In genomic region chr12:114680498-114681148, GRCh38 we compare ENCODE assay signal across 12 cellular contexts. TPM values are rescaled to one million over a fixed set of nuclear protein-coding genes. Genes with fewer than 3 reads are reported as not detected.
DNase-seq lines count a peak whose midpoint lies in the region; ATAC-seq and TF ChIP-seq lines count a peak whose summit lies in the region.
"Had no signal": no experiment of that assay in that cellular context is flagged by ENCODE, and none has a peak within 500 bp of the region (broad histone marks: within the 10 kb centered on the region; RNA-seq: fewer than 3 reads in every experiment).

No MANE protein-coding gene starts in this region.

- POLR2A ChIA-PET in activated CD4-positive, alpha-beta T cell treated with anti-CD3 and anti-CD28 coated beads, Interleukin-2, amount 10 ng/mL, durations not matched to agents 7 days and 5 days (lab: Charles Lee): no interaction called here

- CTCF ChIA-PET in activated CD4-positive, alpha-beta T cell treated with anti-CD3 and anti-CD28 coated beads, Interleukin-2, amount 10 ng/mL, durations not matched to agents 7 days and 5 days (lab: Charles Lee): no interaction called here

- 12 to 18% (median 14%) methylated on average over 12 of the region's 12 CpGs for WGBS in adrenal gland, 4 donors
- 48 to 64% methylated on average over 12 of the region's 12 CpGs for WGBS in sigmoid colon, 2 donors

- TF ChIP-seq EP300 in sigmoid colon (IDR thresholded peaks at IDR 0.05): no peak

- H3K36me3 ChIP-seq in adrenal gland (replicated peaks in 1 of 2) (peaks cover 0 to 56% of the 10 kb centered on the region in 2 donors), sigmoid colon (no peaks in the 10 kb centered on the region)

- no peak for ATAC-seq in left lobe of liver

- peaks cover 2% of the 10 kb centered on the region for H3K9me3 Mint-ChIP-seq in activated CD4-positive, alpha-beta T cell treated with anti-CD3 and anti-CD28 coated beads, Interleukin-2, amount 10 ng/mL, durations not matched to agents 7 days and 5 days
- H3K9me3 Mint-ChIP-seq: memory B cell had no signal

- H3K27ac ChIP-seq in adrenal gland: peak overlapping the region; percentile 93 to 99 (median 97)
- H3K27ac ChIP-seq in sigmoid colon: peak overlapping the region in 2 of 4 donors; percentile 16 to 17

- no peak overlapping the region for H3K4me3 Mint-ChIP-seq in activated CD4-positive, alpha-beta T cell treated with anti-CD3 and anti-CD28 coated beads, Interleukin-2, amount 10 ng/mL, durations not matched to agents 7 days and 5 days
- H3K4me3 Mint-ChIP-seq: activated naive CD8-positive, alpha-beta T cell treated with anti-CD3 and anti-CD28 coated beads, Interleukin-2, amount 10 ng/mL, durations not matched to agents 7 days and 5 days; memory B cell; stimulated activated naive CD8-positive, alpha-beta T cell treated with anti-CD3 and anti-CD28 coated beads, Interleukin-15, Interleukin-2, amounts not matched to agents 100 ng/mL and 50 ng/mL, for 24 hours had no signal

- H3K27me3 Mint-ChIP-seq in activated CD4-positive, alpha-beta T cell treated with anti-CD3 and anti-CD28 coated beads, Interleukin-2, amount 10 ng/mL, durations not matched to agents 7 days and 5 days: peaks cover 63% of the 10 kb centered on the region

- H3K4me1 Mint-ChIP-seq in activated CD4-positive, alpha-beta T cell treated with anti-CD3 and anti-CD28 coated beads, Interleukin-2, amount 10 ng/mL, durations not matched to agents 7 days and 5 days: peaks cover 11% of the 10 kb centered on the region

- intact Hi-C loops in adrenal gland (cut with DNase I) (loop anchor here in 1 of 2 donors (10.0 kb wide), 1 partner anchor 94 kb away; no protein-coding TSS in a partner anchor), sigmoid colon (cut with DNase I) (loop anchor here (5.0 kb wide), 4 partner anchors 532 to 1072 kb away; partner anchors contain the start of gene RBM19)

- TF ChIP-seq POLR2A in adrenal gland (IDR thresholded peaks at IDR 0.05) (no peak), sigmoid colon (IDR thresholded peaks at IDR 0.05) (no peak)

- H3K27ac Mint-ChIP-seq in activated CD4-positive, alpha-beta T cell treated with anti-CD3 and anti-CD28 coated beads, Interleukin-2, amount 10 ng/mL, durations not matched to agents 7 days and 5 days: no peak overlapping the region
- H3K27ac Mint-ChIP-seq: activated naive CD8-positive, alpha-beta T cell treated with anti-CD3 and anti-CD28 coated beads, Interleukin-2, amount 10 ng/mL, durations not matched to agents 7 days and 5 days; memory B cell; stimulated activated naive CD8-positive, alpha-beta T cell treated with anti-CD3 and anti-CD28 coated beads, Interleukin-15, Interleukin-2, amounts not matched to agents 100 ng/mL and 50 ng/mL, for 24 hours had no signal

- H3K27me3 ChIP-seq in adrenal gland (no peaks in the 10 kb centered on the region), sigmoid colon (peaks cover 0 to 10% (median 0%) of the 10 kb centered on the region in 3 donors)

- DNase-seq in EH (ENCODE audit: low read depth) (peak; percentile 50), adrenal gland (peak in 1 of 7 donors; percentile 39), hepatic stellate cell (ENCODE audit: low spot score) (peak; percentile 39), sigmoid colon (no peak), left lobe of liver (ENCODE audit: low spot score) (no peak), NCI-H2029 (lab: John Stamatoyannopoulos, UW) (no peak)
- DNase-seq in stimulated activated CD8-positive, alpha-beta memory T cell treated with anti-CD3 and anti-CD28 coated beads, Interleukin-4, amount 100 ng/mL, for 48 hours: no peak
- no peak for DNase-seq in activated CD4-positive, alpha-beta T cell treated with anti-CD3 and anti-CD28 coated beads, Interleukin-2, amount 10 ng/mL, durations not matched to agents 7 days and 5 days
- DNase-seq: activated naive CD8-positive, alpha-beta T cell treated with anti-CD3 and anti-CD28 coated beads, Interleukin-2, amount 10 ng/mL, durations not matched to agents 7 days and 5 days; SHP77 treated with DMSO at 0.1 percent for 48 hours had no signal

- H3K4me1 ChIP-seq in adrenal gland (replicated peaks in 1 of 2) (peaks cover 26 to 36% of the 10 kb centered on the region in 2 donors), sigmoid colon (peaks cover 0 to 20% (median 17%) of the 10 kb centered on the region in 4 donors)

- H3K36me3 Mint-ChIP-seq in activated CD4-positive, alpha-beta T cell treated with anti-CD3 and anti-CD28 coated beads, Interleukin-2, amount 10 ng/mL, durations not matched to agents 7 days and 5 days (ENCODE audit: low read depth): peaks cover 6% of the 10 kb centered on the region

- TF ChIP-seq CTCF in adrenal gland (IDR thresholded peaks at IDR 0.05): no peak
- TF ChIP-seq CTCF in sigmoid colon (IDR thresholded peaks at IDR 0.05): no peak

- peak overlapping the region; percentile 10 to 89 (median 76) for H3K4me3 ChIP-seq in adrenal gland
- H3K4me3 ChIP-seq in sigmoid colon: peak overlapping the region; percentile 9 to 60 (median 55)

- H3K9me3 ChIP-seq in adrenal gland (replicated peaks in 1 of 3) (no peaks in the 10 kb centered on the region), sigmoid colon (no peaks in the 10 kb centered on the region)

RNA-seq across cellular contexts. Expression of gene TBX3, which starts 3.4 kb away (rescaled TPM):
- total RNA-seq in adrenal gland (100 to 1,000 TPM; 273 to 602 (median 396) TPM), sigmoid colon (1 to 10 TPM; 6.2 to 9.7 (median 7.6) TPM), left lobe of liver (37.2 TPM)
- polyA plus RNA-seq in adrenal gland (100 to 1,000 TPM; 172 to 216 (median 181) TPM), sigmoid colon (1 to 10 TPM; 2.3 to 5.3 (median 2.4) TPM)
- not detected for total RNA-seq in activated CD4-positive, alpha-beta T cell treated with anti-CD3 and anti-CD28 coated beads, Interleukin-2, amount 10 ng/mL, durations not matched to agents 7 days and 5 days
- total RNA-seq: activated naive CD8-positive, alpha-beta T cell treated with anti-CD3 and anti-CD28 coated beads, Interleukin-2, amount 10 ng/mL, durations not matched to agents 7 days and 5 days had no signal

Comparison
In these comparisons a context has a peak if more than half of its experiments do, and no peak if none do; other contexts are left out.
1. DNase-seq: peak in EH (single experiment) and hepatic stellate cell (single experiment); none in sigmoid colon (single experiment), stimulated activated CD8-positive, alpha-beta memory T cell treated with anti-CD3 and anti-CD28 coated beads, Interleukin-4, amount 100 ng/mL, for 48 hours (single experiment), left lobe of liver (single experiment), NCI-H2029 (single experiment) and activated CD4-positive, alpha-beta T cell treated with anti-CD3 and anti-CD28 coated beads, Interleukin-2, amount 10 ng/mL, durations not matched to agents 7 days and 5 days (single experiment).
2. RNA of gene TBX3, which starts 3.4 kb away (total RNA-seq): 273 to 602 TPM in adrenal gland, 37.2 TPM in left lobe of liver (single experiment) and 6.2 to 9.7 TPM in sigmoid colon; not detected in activated CD4-positive, alpha-beta T cell treated with anti-CD3 and anti-CD28 coated beads, Interleukin-2, amount 10 ng/mL, durations not matched to agents 7 days and 5 days; every median in the first group is over 4 times any median in the second.